ENCODE assay signal across 9 cellular contexts in genomic region chr9:68949271-68950000, GRCh38.
A peak's percentile ranks its signal among the peaks of the same experiment; 100 is the strongest.
DNase-seq lines count a peak whose midpoint lies in the region; ATAC-seq and TF ChIP-seq lines count a peak whose summit lies in the region.
"Had no signal": no experiment of that assay in that cellular context is flagged by ENCODE, and none has a peak within 500 bp of the region (broad histone marks: within the 10 kb centered on the region; RNA-seq: fewer than 3 reads in every experiment).

No MANE protein-coding gene starts in this region.

- no peaks in the 10 kb centered on the region for H3K9me3 Mint-ChIP-seq in activated CD4-positive, alpha-beta T cell treated with anti-CD3 and anti-CD28 coated beads, Interleukin-2, amount 10 ng/mL, durations not matched to agents 24 days and 14 days
- no peaks in the 10 kb centered on the region for H3K9me3 Mint-ChIP-seq in stimulated activated naive CD8-positive, alpha-beta T cell treated with anti-CD3 and anti-CD28 coated beads, Interleukin-15, amount 100 ng/mL, for 72 hours
- no peaks in the 10 kb centered on the region for H3K9me3 Mint-ChIP-seq in endothelial cell (ENCODE audit: unreplicated experiment)

- H3K27ac Mint-ChIP-seq in activated CD4-positive, alpha-beta T cell treated with anti-CD3 and anti-CD28 coated beads, Interleukin-2, amount 10 ng/mL, durations not matched to agents 24 days and 14 days: peak overlapping the region; percentile 81
- peak overlapping the region in 1 of 2 donors; percentile 86 for H3K27ac Mint-ChIP-seq in stimulated activated naive CD8-positive, alpha-beta T cell treated with anti-CD3 and anti-CD28 coated beads, Interleukin-15, amount 100 ng/mL, for 72 hours
- no peak overlapping the region for H3K27ac Mint-ChIP-seq in endothelial cell (ENCODE audit: unreplicated experiment)

- peaks cover 23% of the 10 kb centered on the region for H3K27me3 ChIP-seq in OCI-LY3 (ENCODE audit: low read depth, low read length)
- H3K27me3 ChIP-seq in vagina: no peaks in the 10 kb centered on the region

- TF ChIP-seq CTCF in OCI-LY3 (IDR thresholded peaks at IDR 0.05; ENCODE audit: low read depth, low read length) (peak; percentile 70), epithelial cell of esophagus (IDR thresholded peaks at IDR 0.05; ENCODE audit: insufficient read depth, low read depth, low read length, missing control alignments) (no peak), endothelial cell (IDR thresholded peaks at IDR 0.05; ENCODE audit: unreplicated experiment) (no peak), vagina (IDR thresholded peaks at IDR 0.05) (no peak)

- peak overlapping the region; percentile 60 for H3K4me2 ChIP-seq in OCI-LY3 (ENCODE audit: low read length)

- TF ChIP-seq POLR2A in vagina (IDR thresholded peaks at IDR 0.05): no peak

- H3K36me3 ChIP-seq in OCI-LY3 (replicated peaks; ENCODE audit: low read depth, low read length) (no peaks in the 10 kb centered on the region), vagina (no peaks in the 10 kb centered on the region)

- H3K4me1 Mint-ChIP-seq in activated CD4-positive, alpha-beta T cell treated with anti-CD3 and anti-CD28 coated beads, Interleukin-2, amount 10 ng/mL, durations not matched to agents 24 days and 14 days: peaks cover 59% of the 10 kb centered on the region
- peaks cover 46% of the 10 kb centered on the region for H3K4me1 Mint-ChIP-seq in stimulated activated naive CD8-positive, alpha-beta T cell treated with anti-CD3 and anti-CD28 coated beads, Interleukin-15, amount 100 ng/mL, for 72 hours
- H3K4me1 Mint-ChIP-seq in endothelial cell (ENCODE audit: unreplicated experiment): peaks cover 49% of the 10 kb centered on the region

- peak overlapping the region; percentile 45 for H3K4me3 ChIP-seq in OCI-LY3 (ENCODE audit: low read length)
- no peak overlapping the region for H3K4me3 ChIP-seq in epithelial cell of esophagus (ENCODE audit: low read length)
- no peak overlapping the region for H3K4me3 ChIP-seq in vagina

- no peaks in the 10 kb centered on the region for H3K9me3 ChIP-seq in OCI-LY3 (ENCODE audit: insufficient read depth, low read length)
- no peaks in the 10 kb centered on the region for H3K9me3 ChIP-seq in vagina

- no peak overlapping the region for H3K9ac ChIP-seq in OCI-LY3 (ENCODE audit: low read length)

- peak overlapping the region; percentile 45; the same call in 1 of the 2 replicates for H2AFZ ChIP-seq in OCI-LY3 (ENCODE audit: low read depth, low read length)

- peaks cover 38% of the 10 kb centered on the region for H3K4me1 ChIP-seq in OCI-LY3 (ENCODE audit: low read length)
- H3K4me1 ChIP-seq in vagina: no peaks in the 10 kb centered on the region

- intact Hi-C loops in activated CD4-positive, alpha-beta T cell treated with anti-CD3 and anti-CD28 coated beads, Interleukin-2, amount 10 ng/mL, durations not matched to agents 24 days and 14 days (cut with micrococcal nuclease): loop anchor here (1.0 to 2.0 kb wide), 4 partner anchors 33 to 365 kb away; no protein-coding TSS in a partner anchor
- intact Hi-C loops in vagina (cut with DNase I): no loop called here

- no peaks in the 10 kb centered on the region for H4K20me1 ChIP-seq in OCI-LY3 (ENCODE audit: insufficient read depth, low read length)

- peaks cover 14% of the 10 kb centered on the region for H3K36me3 Mint-ChIP-seq in activated CD4-positive, alpha-beta T cell treated with anti-CD3 and anti-CD28 coated beads, Interleukin-2, amount 10 ng/mL, durations not matched to agents 24 days and 14 days (ENCODE audit: low read depth)
- no peaks in the 10 kb centered on the region for H3K36me3 Mint-ChIP-seq in endothelial cell (ENCODE audit: low read depth, unreplicated experiment)

- no peaks in the 10 kb centered on the region for H3K27me3 Mint-ChIP-seq in activated CD4-positive, alpha-beta T cell treated with anti-CD3 and anti-CD28 coated beads, Interleukin-2, amount 10 ng/mL, durations not matched to agents 24 days and 14 days
- H3K27me3 Mint-ChIP-seq in stimulated activated naive CD8-positive, alpha-beta T cell treated with anti-CD3 and anti-CD28 coated beads, Interleukin-15, amount 100 ng/mL, for 72 hours: peaks cover 51% of the 10 kb centered on the region
- peaks cover 2% of the 10 kb centered on the region for H3K27me3 Mint-ChIP-seq in endothelial cell (ENCODE audit: unreplicated experiment)

- DNase-seq in activated CD4-positive, alpha-beta T cell treated with anti-CD3 and anti-CD28 coated beads, Interleukin-2, amount 10 ng/mL, durations not matched to agents 24 days and 14 days: peak; percentile 79
- no peak for DNase-seq in activated CD4-positive, alpha-beta T cell treated with anti-CD3 and anti-CD28 coated beads, Interleukin-2, amount 50 U/mL, for 1 hour
- DNase-seq in epithelial cell of esophagus (ENCODE audit: low read depth) (peak; percentile 38), endothelial cell (ENCODE audit: low spot score) (no peak), occipital lobe (lab: John Stamatoyannopoulos, UW) (no peak), vagina (ENCODE audit: extremely low spot score in 2 of 2) (no peak)
- peak in 1 of 2 donors; percentile 50 for DNase-seq in stimulated activated naive CD8-positive, alpha-beta T cell treated with anti-CD3 and anti-CD28 coated beads, Interleukin-15, amount 100 ng/mL, for 72 hours

- H3K27ac ChIP-seq in OCI-LY3 (ENCODE audit: low read length) (no peak overlapping the region), vagina (no peak overlapping the region)
- H3K27ac ChIP-seq: HL-60 had no signal

- H3K79me2 ChIP-seq in OCI-LY3 (ENCODE audit: low read length): no peaks in the 10 kb centered on the region

- peak; percentile 50 for ATAC-seq in stimulated activated naive CD8-positive, alpha-beta T cell treated with anti-CD3 and anti-CD28 coated beads, Interleukin-15, amount 100 ng/mL, for 72 hours

- H3K4me3 Mint-ChIP-seq in activated CD4-positive, alpha-beta T cell treated with anti-CD3 and anti-CD28 coated beads, Interleukin-2, amount 10 ng/mL, durations not matched to agents 24 days and 14 days: peak overlapping the region; percentile 28
- H3K4me3 Mint-ChIP-seq in stimulated activated naive CD8-positive, alpha-beta T cell treated with anti-CD3 and anti-CD28 coated beads, Interleukin-15, amount 100 ng/mL, for 72 hours: peak overlapping the region in 1 of 2 donors; percentile 10
- no peak overlapping the region for H3K4me3 Mint-ChIP-seq in endothelial cell (ENCODE audit: unreplicated experiment)

Comparison
In these comparisons a context has a peak if more than half of its experiments do, and no peak if none do; other contexts are left out.
1. DNase-seq: peak in activated CD4-positive, alpha-beta T cell treated with anti-CD3 and anti-CD28 coated beads, Interleukin-2, amount 10 ng/mL, durations not matched to agents 24 days and 14 days (single experiment) and epithelial cell of esophagus (single experiment); none in activated CD4-positive, alpha-beta T cell treated with anti-CD3 and anti-CD28 coated beads, Interleukin-2, amount 50 U/mL, for 1 hour (single experiment), endothelial cell (single experiment), occipital lobe (single experiment) and vagina (0 of 2).